Comparison of ENCODE assay signal across 27 cellular contexts in genomic region chr9:18124760-18125159, GRCh38.
DNase-seq lines count a peak whose midpoint lies in the region; ATAC-seq and TF ChIP-seq lines count a peak whose summit lies in the region.
"Had no signal": no experiment of that assay in that cellular context is flagged by ENCODE, and none has a peak within 500 bp of the region (broad histone marks: within the 10 kb centered on the region; RNA-seq: fewer than 3 reads in every experiment).

No MANE protein-coding gene starts in this region.

- ATAC-seq in aorta (ENCODE audit: low FRiP score): peak; percentile 26
- ATAC-seq in effector memory CD8-positive, alpha-beta T cell (replicated peaks): no peak
- ATAC-seq: activated CD8-positive, alpha-beta T cell treated with anti-CD3 and anti-CD28 coated beads for 36 hours; activated T-helper 17 cell treated with anti-CD3 and anti-CD28 coated beads, Interleukin-2, amount 50 U/mL, for 72 hours; stimulated activated memory B cell treated with anti-CD40 and anti-IgM and Interleukin-4, amounts not matched to agents 10 μg/mL and 1 μg/mL and 100 μg/mL, for 72 hours; T-helper 17 cell; upper lobe of right lung had no signal

- no peaks in the 10 kb centered on the region for H3K36me3 ChIP-seq in aorta (ENCODE audit: control insufficient read depth in 1 of 2, insufficient read depth in 2 of 2, low read length in 1 of 2)
- H3K36me3 ChIP-seq: sigmoid colon, suprapubic skin, upper lobe of right lung had no signal

- TF ChIP-seq CTCF in astrocyte of the cerebellum (IDR thresholded peaks at IDR 0.05; ENCODE audit: low read depth, low read length, missing control alignments): no peak

- H3K27me3 Mint-ChIP-seq in effector memory CD8-positive, alpha-beta T cell: no peaks in the 10 kb centered on the region
- H3K27me3 Mint-ChIP-seq: CD4-positive, alpha-beta T cell; stimulated activated memory B cell treated with anti-CD40 and anti-IgM and Interleukin-4, amounts not matched to agents 10 μg/mL and 1 μg/mL and 100 μg/mL, for 72 hours; T-helper 17 cell had no signal

- H3K27ac Mint-ChIP-seq in effector memory CD8-positive, alpha-beta T cell: no peak overlapping the region
- H3K27ac Mint-ChIP-seq: activated CD8-positive, alpha-beta T cell treated with anti-CD3 and anti-CD28 coated beads for 36 hours; activated T-helper 17 cell treated with anti-CD3 and anti-CD28 coated beads, Interleukin-2, amount 50 U/mL, for 72 hours; CD4-positive, alpha-beta T cell; nephron; stimulated activated memory B cell treated with anti-CD40 and anti-IgM and Interleukin-4, amounts not matched to agents 10 μg/mL and 1 μg/mL and 100 μg/mL, for 72 hours; T-helper 17 cell had no signal

- peak overlapping the region in 1 of 2 donors; percentile 44 for H3K27ac ChIP-seq in aorta (ENCODE audit: low read depth in 1 of 2, low read length in 2 of 2)
- H3K27ac ChIP-seq: parathyroid adenoma, RWPE1, sigmoid colon, suprapubic skin, upper lobe of right lung had no signal

- H3K9me3 Mint-ChIP-seq in effector memory CD8-positive, alpha-beta T cell: peaks cover 0 to 3% of the 10 kb centered on the region in 2 donors
- H3K9me3 Mint-ChIP-seq: activated CD8-positive, alpha-beta T cell treated with anti-CD3 and anti-CD28 coated beads for 36 hours; activated T-helper 17 cell treated with anti-CD3 and anti-CD28 coated beads, Interleukin-2, amount 50 U/mL, for 72 hours; CD4-positive, alpha-beta T cell; stimulated activated memory B cell treated with anti-CD40 and anti-IgM and Interleukin-4, amounts not matched to agents 10 μg/mL and 1 μg/mL and 100 μg/mL, for 72 hours had no signal

- 0 to 4% methylated on average over 1 of the region's 1 CpG for WGBS in aorta, 2 donors

- DNase-seq in GM04503 (ENCODE audit: low read depth): peak; percentile 15
- peak; percentile 19 for DNase-seq in astrocyte of the cerebellum (ENCODE audit: low read depth)
- peak; percentile 25 for DNase-seq in kidney glomerular epithelial cell (lab: John Stamatoyannopoulos, UW)
- DNase-seq in aorta: no peak
- no peak for DNase-seq in NCI-H1048 (lab: John Stamatoyannopoulos, UW)
- no peak for DNase-seq in amniotic stem cell (lab: John Stamatoyannopoulos, UW)
- DNase-seq in effector memory CD8-positive, alpha-beta T cell: no peak
- DNase-seq: activated CD4-positive, CD25-positive, alpha-beta regulatory T cell treated with anti-CD3 and anti-CD28 coated beads, Interleukin-2, amount 50 U/mL, for 72 hours; activated CD8-positive, alpha-beta T cell treated with anti-CD3 and anti-CD28 coated beads for 36 hours; activated naive CD4-positive, alpha-beta T cell treated with anti-CD3 and anti-CD28 coated beads, Interleukin-2, amount 50 U/mL, for 16 hours; CD4-positive, alpha-beta T cell; central memory CD4-positive, alpha-beta T cell; H7; KBM-7; NCI-H1417 treated with DMSO at 0.1 percent for 48 hours; NCI-H2081; NCI-H774; sigmoid colon; stimulated activated CD4-positive, alpha-beta T cell treated with anti-CD3 and anti-CD28 coated beads, Interleukin-4, amount 100 ng/mL, for 4 hours; T-helper 17 cell; upper lobe of right lung had no signal

- no peak overlapping the region for H3K4me3 Mint-ChIP-seq in effector memory CD8-positive, alpha-beta T cell
- H3K4me3 Mint-ChIP-seq: activated CD8-positive, alpha-beta T cell treated with anti-CD3 and anti-CD28 coated beads for 36 hours; activated T-helper 17 cell treated with anti-CD3 and anti-CD28 coated beads, Interleukin-2, amount 50 U/mL, for 72 hours; CD4-positive, alpha-beta T cell; nephron; stimulated activated memory B cell treated with anti-CD40 and anti-IgM and Interleukin-4, amounts not matched to agents 10 μg/mL and 1 μg/mL and 100 μg/mL, for 72 hours; T-helper 17 cell had no signal

- H3K9me3 ChIP-seq in aorta (ENCODE audit: control insufficient read depth, low read length): no peaks in the 10 kb centered on the region
- H3K9me3 ChIP-seq: sigmoid colon, suprapubic skin, upper lobe of right lung had no signal

- H3K36me3 Mint-ChIP-seq in effector memory CD8-positive, alpha-beta T cell (ENCODE audit: insufficient read depth): peaks cover 4% of the 10 kb centered on the region
- H3K36me3 Mint-ChIP-seq: stimulated activated memory B cell treated with anti-CD40 and anti-IgM and Interleukin-4, amounts not matched to agents 10 μg/mL and 1 μg/mL and 100 μg/mL, for 72 hours had no signal

- intact Hi-C loops in aorta (cut with DNase I): no loop called here

- H3K27me3 ChIP-seq in aorta (ENCODE audit: control insufficient read depth in 1 of 2, insufficient read depth in 2 of 2, low read length in 1 of 2): no peaks in the 10 kb centered on the region
- H3K27me3 ChIP-seq: sigmoid colon, suprapubic skin, upper lobe of right lung had no signal

- in situ Hi-C loops in astrocyte of the cerebellum (cut with HindIII; ENCODE audit: low sequenced_read_pairs): no loop called here

- no peaks in the 10 kb centered on the region for H3K4me1 Mint-ChIP-seq in effector memory CD8-positive, alpha-beta T cell (ENCODE audit: low read depth in 2 of 2)
- H3K4me1 Mint-ChIP-seq: activated T-helper 17 cell treated with anti-CD3 and anti-CD28 coated beads, Interleukin-2, amount 50 U/mL, for 72 hours; stimulated activated memory B cell treated with anti-CD40 and anti-IgM and Interleukin-4, amounts not matched to agents 10 μg/mL and 1 μg/mL and 100 μg/mL, for 72 hours; T-helper 17 cell had no signal

- no peak overlapping the region for H3K4me3 ChIP-seq in astrocyte of the cerebellum (ENCODE audit: low read depth, low read length)
- no peak overlapping the region for H3K4me3 ChIP-seq in aorta (ENCODE audit: low read length in 2 of 2)
- H3K4me3 ChIP-seq: sigmoid colon, suprapubic skin, upper lobe of right lung had no signal

- peaks cover 3 to 6% of the 10 kb centered on the region in 2 donors for H3K4me1 ChIP-seq in aorta (ENCODE audit: control insufficient read depth in 1 of 2, insufficient read depth in 2 of 2, low read length in 2 of 2)
- H3K4me1 ChIP-seq: parathyroid adenoma, suprapubic skin, upper lobe of right lung had no signal

Comparison
In these comparisons a context has a peak if more than half of its experiments do, and no peak if none do; other contexts are left out.
1. DNase-seq: peak in GM04503 (single experiment), astrocyte of the cerebellum (single experiment) and kidney glomerular epithelial cell (single experiment); none in aorta (0 of 2), NCI-H1048 (single experiment), amniotic stem cell (single experiment) and effector memory CD8-positive, alpha-beta T cell (0 of 3).